Comparison of ENCODE assay signal across 8 cellular contexts in genomic region chr5:32174011-32174866, GRCh38. TPM values are rescaled to one million over a fixed set of nuclear protein-coding genes. Genes with fewer than 3 reads are reported as not detected.
A peak's percentile ranks its signal among the peaks of the same experiment; 100 is the strongest.
DNase-seq lines count a peak whose midpoint lies in the region; ATAC-seq and TF ChIP-seq lines count a peak whose summit lies in the region.

TSS of gene GOLPH3 (minus strand) at chr5:32174319. CDS start at chr5:32174034, 285 bp downstream.

- peak within 1 kb of the TSS; percentile 99 to 100 for H3K27ac ChIP-seq in ovary
- H3K27ac ChIP-seq in thymus (ENCODE audit: low read depth), result peak within 1 kb of the TSS; percentile 93

- no peaks in the 10 kb centered on the region for H3K27me3 ChIP-seq in ovary
- H3K27me3 ChIP-seq in thymus (ENCODE audit: control insufficient read depth, insufficient read depth), result no peaks in the 10 kb centered on the region

- H3K27ac Mint-ChIP-seq in activated naive CD8-positive, alpha-beta T cell, result peak within 1 kb of the TSS; percentile 96
- H3K27ac Mint-ChIP-seq in glutamatergic neuron (ENCODE audit: unreplicated experiment), result peak within 1 kb of the TSS; percentile 96

- no peaks in the 10 kb centered on the region for H3K36me3 ChIP-seq in ovary
- peaks cover 9% of the 10 kb centered on the region for H3K36me3 ChIP-seq in thymus (ENCODE audit: control insufficient read depth, insufficient read depth)

- H3K4me1 ChIP-seq in ovary (ENCODE audit: insufficient read depth) (peaks cover 4% of the 10 kb centered on the region), thymus (ENCODE audit: control insufficient read depth, insufficient read depth, low read length) (peaks cover 6% of the 10 kb centered on the region)

- H3K9me3 ChIP-seq in ovary (no peaks in the 10 kb centered on the region), thymus (ENCODE audit: control insufficient read depth) (no peaks in the 10 kb centered on the region)

- H3K4me1 Mint-ChIP-seq in activated naive CD8-positive, alpha-beta T cell (ENCODE audit: low read depth), result peaks cover 29% of the 10 kb centered on the region
- H3K4me1 Mint-ChIP-seq in glutamatergic neuron (ENCODE audit: low read depth, unreplicated experiment), result peaks cover 22% of the 10 kb centered on the region

- H3K36me3 Mint-ChIP-seq in activated naive CD8-positive, alpha-beta T cell, result peaks cover 7% of the 10 kb centered on the region
- peaks cover 7% of the 10 kb centered on the region for H3K36me3 Mint-ChIP-seq in glutamatergic neuron (ENCODE audit: unreplicated experiment)

- TF ChIP-seq POLR2A in ovary (IDR thresholded peaks at IDR 0.05), result peak; percentile 95

- TF ChIP-seq EP300 in ovary (IDR thresholded peaks at IDR 0.05), result no peak

- WGBS in ovary, 3 donors, result 0 to 1% (median 0%) methylated on average over 54 to 85 of the region's 85 CpGs
- WGBS in thymus, result under 1% methylated on average over 85 of the region's 85 CpGs

- H3K4me3 ChIP-seq in GM12865 (ENCODE audit: low read depth, low read length) (peak within 1 kb of the TSS; percentile 100), ovary (peak within 1 kb of the TSS; percentile 92), thymus (ENCODE audit: low read length) (peak within 1 kb of the TSS; percentile 66)

- no peaks in the 10 kb centered on the region for H3K9me3 Mint-ChIP-seq in activated naive CD8-positive, alpha-beta T cell (ENCODE audit: low read depth)
- H3K9me3 Mint-ChIP-seq in glutamatergic neuron (ENCODE audit: unreplicated experiment), result peaks cover 14% of the 10 kb centered on the region

- intact Hi-C loops in ovary (cut with DNase I), result loop anchor here in 3 of 4 donors (2.0 to 10.0 kb wide), 5 partner anchors 49 to 138 kb away; partner anchors contain the start of gene MTMR12 (in 1 of the 3)

- peak; percentile 86 for ATAC-seq in HG02678 (IDR thresholded peaks at IDR 0.05; ENCODE audit: unreplicated experiment)

- peak within 1 kb of the TSS; percentile 94 for H3K4me3 Mint-ChIP-seq in activated naive CD8-positive, alpha-beta T cell
- peak within 1 kb of the TSS; percentile 94 for H3K4me3 Mint-ChIP-seq in glutamatergic neuron (ENCODE audit: unreplicated experiment)

- TF ChIP-seq CTCF in GM12865 (IDR thresholded peaks at IDR 0.05; ENCODE audit: insufficient read depth, low read depth, low read length, missing control alignments) (peak; percentile 10), glutamatergic neuron (IDR thresholded peaks at IDR 0.05; ENCODE audit: partially characterized antibody, unreplicated experiment) (no peak), ovary (IDR thresholded peaks at IDR 0.05) (peak in 1 of 3 donors; percentile 24)

- H3K27me3 Mint-ChIP-seq in activated naive CD8-positive, alpha-beta T cell, result peaks cover 3% of the 10 kb centered on the region
- H3K27me3 Mint-ChIP-seq in glutamatergic neuron (ENCODE audit: unreplicated experiment), result peaks cover 14% of the 10 kb centered on the region

- DNase-seq in GM12865 (ENCODE audit: low read depth), result peak; percentile 95
- DNase-seq in NCI-H1105 treated with DMSO at 0.1 percent for 48 hours (lab: John Stamatoyannopoulos, UW), result peak; percentile 86
- peak; percentile 86 for DNase-seq in SKM-1 treated with dmso at 0.1 percent for 144 hours (lab: John Stamatoyannopoulos, UW; ENCODE audit: unreplicated experiment)
- peak; percentile 96 for DNase-seq in glutamatergic neuron
- DNase-seq in ovary, result peak; percentile 93 to 96 (median 95)

RNA-seq across cellular contexts. Expression of gene GOLPH3, which starts in this region (rescaled TPM):
- total RNA-seq in glutamatergic neuron (ENCODE audit: unreplicated experiment), result 68.5 TPM
- total RNA-seq in ovary, result 10 to 100 TPM; 63.9 to 88.9 (median 81.1) TPM
- polyA plus RNA-seq in ovary, result 10 to 100 TPM; 54.2 to 80.2 TPM
- 76.9 TPM for polyA plus RNA-seq in thymus

Comparison
In these comparisons a context has a peak if more than half of its experiments do, and no peak if none do; other contexts are left out.
1. Peak in every context shown above with its lines: DNase-seq, ATAC-seq, H3K4me3 ChIP-seq and H3K27ac ChIP-seq.